ENCODE assay signal across 14 cellular contexts in genomic region chr2:180761224-180761623, GRCh38.
DNase-seq lines count a peak whose midpoint lies in the region; ATAC-seq and TF ChIP-seq lines count a peak whose summit lies in the region.
"Had no signal": no experiment of that assay in that cellular context is flagged by ENCODE, and none has a peak within 500 bp of the region (broad histone marks: within the 10 kb centered on the region; RNA-seq: fewer than 3 reads in every experiment).

No MANE protein-coding gene starts in this region.

- H2BK120ac ChIP-seq in IMR-90 (ENCODE audit: low read depth, low read length), result no peak overlapping the region; the same call in 1 of the 2 replicates

- TF ChIP-seq RAD21 in IMR-90 (IDR thresholded peaks at IDR 0.05; ENCODE audit: low read length), result no peak

- ATAC-seq in IMR-90 (ENCODE audit: low read depth), result peak; percentile 48
- ATAC-seq in GM18858 (IDR thresholded peaks at IDR 0.05; ENCODE audit: unreplicated experiment), result no peak
- ATAC-seq: activated naive CD4-positive, alpha-beta T cell treated with anti-CD3 and anti-CD28 coated beads, Interleukin-2, amount 50 U/mL, for 72 hours; CD8-positive, alpha-beta T cell; left ventricle myocardium superior had no signal

- H3K4me1 ChIP-seq in IMR-90 (ENCODE audit: control insufficient read depth, insufficient read depth, low read length), result peaks cover 3% of the 10 kb centered on the region
- H3K4me1 ChIP-seq: Peyer's patch had no signal

- no peaks in the 10 kb centered on the region for H3K9me1 ChIP-seq in IMR-90 (ENCODE audit: insufficient read depth, low read length)

- no peak overlapping the region for H3K9ac ChIP-seq in IMR-90 (ENCODE audit: low read depth, low read length)

- H3K9me3 ChIP-seq in IMR-90 (ENCODE audit: control insufficient read depth, insufficient read depth, low read length), result no peaks in the 10 kb centered on the region
- H3K9me3 ChIP-seq: Peyer's patch had no signal

- H2BK5ac ChIP-seq in IMR-90 (ENCODE audit: low read depth, low read length, poor library complexity, severe bottlenecking), result no peak overlapping the region

- CTCF ChIA-PET in IMR-90 (lab: Yijun Ruan, JAX), result no interaction called here

- H3K4me2 ChIP-seq in IMR-90 (ENCODE audit: low read depth, low read length), result no peak overlapping the region

- no peak overlapping the region for H4K91ac ChIP-seq in IMR-90 (ENCODE audit: insufficient read depth, low read depth, low read length)

- no peak overlapping the region for H3K4ac ChIP-seq in IMR-90 (ENCODE audit: low read depth, low read length)

- H2BK15ac ChIP-seq in IMR-90 (ENCODE audit: low read depth, low read length), result no peak overlapping the region

- DNase-seq in CD1c-positive myeloid dendritic cell (ENCODE audit: extremely low spot score) (peak; percentile 41), IMR-90 (peak; percentile 65), astrocyte of the hippocampus (ENCODE audit: low read depth, low spot score) (peak; percentile 58), left kidney (ENCODE audit: low read depth, low spot score) (peak; percentile 51), UCSD-AML1 (lab: John Stamatoyannopoulos, UW; ENCODE audit: unreplicated experiment) (no peak), NCI-H510A treated with DMSO at 0.1 percent for 48 hours (lab: John Stamatoyannopoulos, UW) (no peak)
- DNase-seq in activated CD8-positive, alpha-beta memory T cell treated with anti-CD3 and anti-CD28 coated beads for 24 hours, result no peak
- DNase-seq: activated CD4-positive, alpha-beta T cell treated with anti-CD3 and anti-CD28 coated beads, Interleukin-2, amount 10 ng/mL, durations not matched to agents 7 days and 5 days; CD8-positive, alpha-beta T cell; left ventricle myocardium superior; NCI-H1105; Peyer's patch had no signal

- no peak overlapping the region for H3K56ac ChIP-seq in IMR-90 (ENCODE audit: extremely low read depth, insufficient read depth, low read length)

- no peak overlapping the region for H4K5ac ChIP-seq in IMR-90 (ENCODE audit: low read depth, low read length)

- in situ Hi-C loops in IMR-90 (cut with MboI; ENCODE audit: low sequenced_read_pairs), result no loop called here

- no peak overlapping the region for H3K27ac ChIP-seq in IMR-90 (ENCODE audit: insufficient read depth, low read length)
- H3K27ac ChIP-seq: Peyer's patch had no signal

- dilution Hi-C loops in IMR-90 (cut with HindIII; ENCODE audit: low sequenced_read_pairs, unreplicated experiment), result no loop called here

- H2AFZ ChIP-seq in IMR-90 (replicated peaks; ENCODE audit: low read length, poor library complexity), result no peak overlapping the region

- H2AK9ac ChIP-seq in IMR-90 (replicated peaks; ENCODE audit: low read depth, low read length, poor library complexity), result no peak overlapping the region

- no peak for TF ChIP-seq POLR2A in IMR-90 (IDR thresholded peaks at IDR 0.05; ENCODE audit: low read depth, low read length)

- H2BK20ac ChIP-seq in IMR-90 (ENCODE audit: low read depth, low read length), result peak overlapping the region; percentile 26; the same call in 1 of the 2 replicates

- POLR2A ChIA-PET in IMR-90 (lab: Charles Lee; ENCODE audit: unreplicated experiment), result no interaction called here

- H2AK5ac ChIP-seq in IMR-90 (ENCODE audit: low read depth, low read length), result no peak overlapping the region

- no TSS peak for BruUV-seq in IMR-90 (replicated peaks; lab: Mats Ljungman, UMichigan)

- H4K8ac ChIP-seq in IMR-90 (ENCODE audit: low read depth in 2 of 2, low read length in 2 of 2), result no peak overlapping the region

- no peaks in the 10 kb centered on the region for H4K20me1 ChIP-seq in IMR-90 (ENCODE audit: insufficient read depth, low read length)

- H3K27me3 ChIP-seq in IMR-90 (ENCODE audit: control insufficient read depth, insufficient read depth, low read length), result no peaks in the 10 kb centered on the region
- H3K27me3 ChIP-seq: Peyer's patch had no signal

- H3K36me3 ChIP-seq in IMR-90 (ENCODE audit: control insufficient read depth, insufficient read depth, low read length), result no peaks in the 10 kb centered on the region
- H3K36me3 ChIP-seq: Peyer's patch had no signal

- H3K18ac ChIP-seq in IMR-90 (ENCODE audit: low read depth, low read length), result no peak overlapping the region

- intact Hi-C loops in IMR-90 (cut with micrococcal nuclease), result no loop called here

- no peak overlapping the region for H3K23ac ChIP-seq in IMR-90 (ENCODE audit: low read depth, low read length)

- no peaks in the 10 kb centered on the region for H3K79me1 ChIP-seq in IMR-90 (ENCODE audit: low read depth in 1 of 2, low read length in 2 of 2)

- H3K14ac ChIP-seq in IMR-90 (replicated peaks; ENCODE audit: low read depth, low read length), result 0 out of 2 replicates have a peak overlapping the region, but pooled peaks have one; percentile 27

- H3K4me3 ChIP-seq in IMR-90 (ENCODE audit: insufficient read depth, low read depth, low read length), result no peak overlapping the region
- H3K4me3 ChIP-seq: Peyer's patch had no signal

- WGBS in IMR-90 (ENCODE audit: extremely low coverage in 2 of 2, insufficient read length in 1 of 2), 2 experiments, result 100% methylated on average over 1 of the region's 5 CpGs; no CpG with 5 or more reads in 1 of the 2 experiments

- TF ChIP-seq CTCF in IMR-90 (conservative IDR thresholded peaks at IDR 0.05; ENCODE audit: low read depth, low read length), result no peak

TF ChIP-seq in IMR-90, 13 proteins besides CTCF, POLR2A, EP300 and RAD21:
- TF ChIP-seq CEBPB (IDR thresholded peaks at IDR 0.05; ENCODE audit: low read depth, low read length) (peak; percentile 75; the same call in 1 of the 2 replicates), CHD1 (IDR thresholded peaks at IDR 0.05; ENCODE audit: low read depth, low read length) (no peak)

Comparison
In these comparisons a context has a peak if more than half of its experiments do, and no peak if none do; other contexts are left out.
1. DNase-seq: peak in CD1c-positive myeloid dendritic cell (single experiment), IMR-90 (single experiment), astrocyte of the hippocampus (single experiment) and left kidney (single experiment); none in UCSD-AML1 (single experiment), NCI-H510A treated with DMSO at 0.1 percent for 48 hours (single experiment) and activated CD8-positive, alpha-beta memory T cell treated with anti-CD3 and anti-CD28 coated beads for 24 hours (single experiment).